Comparison of ENCODE assay signal across 19 cellular contexts in genomic region chr6:17413313-17413750, GRCh38. TPM values are rescaled to one million over a fixed set of nuclear protein-coding genes. Genes with fewer than 3 reads are reported as not detected.
DNase-seq lines count a peak whose midpoint lies in the region; ATAC-seq and TF ChIP-seq lines count a peak whose summit lies in the region.
"Had no signal": no experiment of that assay in that cellular context is flagged by ENCODE, and none has a peak within 500 bp of the region (broad histone marks: within the 10 kb centered on the region; RNA-seq: fewer than 3 reads in every experiment).

No MANE protein-coding gene starts in this region.

- no peak overlapping the region for H3K4me3 Mint-ChIP-seq in activated naive CD4-positive, alpha-beta T cell treated with anti-CD3 and anti-CD28 coated beads for 36 hours
- H3K4me3 Mint-ChIP-seq: activated naive CD8-positive, alpha-beta T cell treated with anti-CD3 and anti-CD28 coated beads, Interleukin-2, amount 10 ng/mL, durations not matched to agents 7 days and 5 days; CD4-positive, alpha-beta memory T cell; naive thymus-derived CD4-positive, alpha-beta T cell; T-helper 2 cell treated with Interferon-gamma antibody and Interleukin-4, amounts not matched to agents 5 μg/mL and 100 μg/mL, for 36 hours had no signal

- H3K9me3 ChIP-seq in psoas muscle (no peaks in the 10 kb centered on the region), right lobe of liver (no peaks in the 10 kb centered on the region)
- H3K9me3 ChIP-seq: colonic mucosa, esophagus squamous epithelium had no signal

- intact Hi-C loops in psoas muscle (cut with DNase I) (no loop called here), right lobe of liver (cut with DNase I) (no loop called here)
- intact Hi-C loops in activated naive CD4-positive, alpha-beta T cell treated with anti-CD3 and anti-CD28 coated beads for 36 hours (cut with micrococcal nuclease): no loop called here

- H3K4me1 ChIP-seq in psoas muscle (peaks cover 54% of the 10 kb centered on the region), right lobe of liver (no peaks in the 10 kb centered on the region)
- H3K4me1 ChIP-seq: colonic mucosa had no signal

- no peak for TF ChIP-seq POLR2A in right lobe of liver (IDR thresholded peaks at IDR 0.05)

- H3K36me3 Mint-ChIP-seq in activated naive CD4-positive, alpha-beta T cell treated with anti-CD3 and anti-CD28 coated beads for 36 hours (ENCODE audit: low read depth): no peaks in the 10 kb centered on the region
- H3K36me3 Mint-ChIP-seq: activated naive CD8-positive, alpha-beta T cell treated with anti-CD3 and anti-CD28 coated beads, Interleukin-2, amount 10 ng/mL, durations not matched to agents 7 days and 5 days; CD4-positive, alpha-beta memory T cell; naive thymus-derived CD4-positive, alpha-beta T cell had no signal

- TF ChIP-seq CTCF in psoas muscle (IDR thresholded peaks at IDR 0.05): no peak
- no peak for TF ChIP-seq CTCF in right lobe of liver (IDR thresholded peaks at IDR 0.05)

- 63 to 68% (median 64%) methylated on average over 5 of the region's 5 CpGs for WGBS in psoas muscle, 3 donors
- WGBS in right lobe of liver (ENCODE audit: insufficient coverage, low coverage, low lambda C conversion rate, missing lambda C conversion rate): 63% methylated on average over 5 of the region's 5 CpGs

- H3K27ac Mint-ChIP-seq in activated naive CD4-positive, alpha-beta T cell treated with anti-CD3 and anti-CD28 coated beads for 36 hours: no peak overlapping the region
- H3K27ac Mint-ChIP-seq: activated naive CD8-positive, alpha-beta T cell treated with anti-CD3 and anti-CD28 coated beads, Interleukin-2, amount 10 ng/mL, durations not matched to agents 7 days and 5 days; CD4-positive, alpha-beta memory T cell; naive thymus-derived CD4-positive, alpha-beta T cell; T-helper 2 cell treated with Interferon-gamma antibody and Interleukin-4, amounts not matched to agents 5 μg/mL and 100 μg/mL, for 36 hours had no signal

- CTCF ChIA-PET in activated naive CD4-positive, alpha-beta T cell treated with anti-CD3 and anti-CD28 coated beads for 36 hours (lab: Charles Lee): no interaction called here

- in situ Hi-C loops in Caki2 (cut with HindIII; ENCODE audit: low pct_unique_long_range_greater_than_20kb, low sequenced_read_pairs): no loop called here

- H3K27me3 ChIP-seq in psoas muscle (ENCODE audit: insufficient read depth in 3 of 3, low read length in 2 of 3): no peaks in the 10 kb centered on the region
- H3K27me3 ChIP-seq in right lobe of liver: no peaks in the 10 kb centered on the region
- H3K27me3 ChIP-seq: colonic mucosa, esophagus squamous epithelium, tibial nerve had no signal

- peak; percentile 68 for DNase-seq in Caki2 (ENCODE audit: low read depth)
- DNase-seq in NCI-H226: peak; percentile 64
- DNase-seq in dermis blood vessel endothelial cell: peak; percentile 49
- DNase-seq in psoas muscle: no peak
- DNase-seq in activated naive CD4-positive, alpha-beta T cell treated with anti-CD3 and anti-CD28 coated beads for 36 hours: no peak
- DNase-seq in amniotic stem cell (lab: John Stamatoyannopoulos, UW): no peak
- no peak for DNase-seq in KG1 (lab: John Stamatoyannopoulos, UW)
- DNase-seq in right lobe of liver: no peak
- DNase-seq: activated naive CD8-positive, alpha-beta T cell treated with anti-CD3 and anti-CD28 coated beads, Interleukin-2, amount 10 ng/mL, durations not matched to agents 7 days and 5 days; activated T-cell treated with anti-CD3 and anti-CD28 coated beads for 4 hours; CD4-positive, alpha-beta memory T cell; colonic mucosa; esophagus squamous epithelium; naive thymus-derived CD4-positive, alpha-beta T cell; NCI-H1417 treated with DMSO at 0.1 percent for 48 hours; Right ventricle myocardium superior; stimulated activated CD4-positive, alpha-beta T cell treated with anti-CD3 and anti-CD28 coated beads, Interleukin-1b, Interleukin-23, amount 100 ng/mL, for 48 hours had no signal

- ATAC-seq in psoas muscle (no peak), right lobe of liver (no peak)
- ATAC-seq: naive thymus-derived CD4-positive, alpha-beta T cell had no signal

- peak overlapping the region; percentile 70 for H3K27ac ChIP-seq in psoas muscle
- H3K27ac ChIP-seq in right lobe of liver: no peak overlapping the region
- H3K27ac ChIP-seq: colonic mucosa, esophagus squamous epithelium, tibial nerve had no signal

- H3K36me3 ChIP-seq in psoas muscle (ENCODE audit: insufficient read depth in 1 of 2, low read depth in 1 of 2) (no peaks in the 10 kb centered on the region), right lobe of liver (no peaks in the 10 kb centered on the region)
- H3K36me3 ChIP-seq: colonic mucosa, esophagus squamous epithelium, tibial nerve had no signal

- H3K4me3 ChIP-seq in psoas muscle (no peak overlapping the region), right lobe of liver (no peak overlapping the region)
- H3K4me3 ChIP-seq: colonic mucosa, esophagus squamous epithelium, tibial nerve had no signal

- H3K9me3 Mint-ChIP-seq in activated naive CD4-positive, alpha-beta T cell treated with anti-CD3 and anti-CD28 coated beads for 36 hours: no peaks in the 10 kb centered on the region
- H3K9me3 Mint-ChIP-seq: T-helper 2 cell treated with Interferon-gamma antibody and Interleukin-4, amounts not matched to agents 5 μg/mL and 100 μg/mL, for 36 hours had no signal

- H3K27me3 Mint-ChIP-seq in activated naive CD4-positive, alpha-beta T cell treated with anti-CD3 and anti-CD28 coated beads for 36 hours (ENCODE audit: low read depth): peaks cover 8% of the 10 kb centered on the region

- H3K4me1 Mint-ChIP-seq in activated naive CD4-positive, alpha-beta T cell treated with anti-CD3 and anti-CD28 coated beads for 36 hours (ENCODE audit: low read depth): no peaks in the 10 kb centered on the region
- H3K4me1 Mint-ChIP-seq: activated naive CD8-positive, alpha-beta T cell treated with anti-CD3 and anti-CD28 coated beads, Interleukin-2, amount 10 ng/mL, durations not matched to agents 7 days and 5 days; CD4-positive, alpha-beta memory T cell; naive thymus-derived CD4-positive, alpha-beta T cell had no signal

RNA-seq across cellular contexts. Expression of gene CAP2, which starts 19.9 kb away (rescaled TPM):
- 16.5 and 18.4 TPM in 2 replicates for total RNA-seq in Caki2 (2014; rRNA removed; shearing (Covaris generic); ENCODE audit: low replicate concordance)
- 2.6 and 3.3 TPM in 2 replicates for total RNA-seq in dermis blood vessel endothelial cell
- 100 to 1,000 TPM; 344 to 452 (median 385) TPM for total RNA-seq in psoas muscle
- polyA plus RNA-seq in psoas muscle: 100 to 1,000 TPM; 176 to 211 (median 202) TPM
- not detected for total RNA-seq in activated naive CD4-positive, alpha-beta T cell treated with anti-CD3 and anti-CD28 coated beads for 36 hours
- 1 to 10 TPM; 2.1 to 7.4 (median 6.1) TPM for total RNA-seq in right lobe of liver
- total RNA-seq: activated naive CD8-positive, alpha-beta T cell treated with anti-CD3 and anti-CD28 coated beads, Interleukin-2, amount 10 ng/mL, durations not matched to agents 7 days and 5 days; CD4-positive, alpha-beta memory T cell; naive thymus-derived CD4-positive, alpha-beta T cell had no signal
- polyA plus RNA-seq: CD4-positive, alpha-beta memory T cell; naive thymus-derived CD4-positive, alpha-beta T cell had no signal

Comparison
In these comparisons a context has a peak if more than half of its experiments do, and no peak if none do; other contexts are left out.
1. DNase-seq: peak in Caki2 (single experiment), NCI-H226 (single experiment) and dermis blood vessel endothelial cell (single experiment); none in psoas muscle (0 of 2), activated naive CD4-positive, alpha-beta T cell treated with anti-CD3 and anti-CD28 coated beads for 36 hours (single experiment), amniotic stem cell (single experiment), KG1 (single experiment) and right lobe of liver (0 of 3).
2. RNA of gene CAP2, which starts 19.9 kb away (total RNA-seq): 344 to 452 TPM in psoas muscle; 16.5 to 18.4 TPM in Caki2, 2.1 to 7.4 TPM in right lobe of liver, 2.6 to 3.3 TPM in dermis blood vessel endothelial cell and not detected in activated naive CD4-positive, alpha-beta T cell treated with anti-CD3 and anti-CD28 coated beads for 36 hours; every median in the first group is over 10 times any median in the second.